In the genomic region with DNA sequence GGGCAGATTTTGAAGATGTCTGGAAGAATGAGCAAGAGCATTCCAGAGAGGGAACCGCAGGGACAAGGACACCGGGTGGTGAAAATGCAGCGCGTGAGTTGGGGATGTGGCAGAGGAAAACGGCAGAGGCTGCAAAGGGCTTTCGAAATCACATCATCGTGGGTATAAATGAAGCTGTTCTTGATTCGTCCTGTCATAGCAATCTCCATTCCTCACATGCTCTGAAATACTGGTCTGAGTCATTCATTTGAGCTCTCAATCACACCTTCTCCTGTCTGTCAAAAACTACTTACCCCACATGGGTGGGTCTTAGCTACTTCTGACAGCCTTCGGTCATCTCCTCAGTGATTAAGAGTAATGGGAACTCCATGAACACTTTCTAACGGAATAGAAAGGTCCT, we compare ENCODE assay signal across 1 cellular context.
A peak's percentile ranks its signal among the peaks of the same experiment; 100 is the strongest.
TF ChIP-seq lines count a peak whose summit lies in the region.

No MANE protein-coding gene starts in this region.

TF ChIP-seq in K562, 482 proteins besides CTCF, POLR2A, EP300 and RAD21 (continued from another document):
- TF ChIP-seq, protein P1, sequence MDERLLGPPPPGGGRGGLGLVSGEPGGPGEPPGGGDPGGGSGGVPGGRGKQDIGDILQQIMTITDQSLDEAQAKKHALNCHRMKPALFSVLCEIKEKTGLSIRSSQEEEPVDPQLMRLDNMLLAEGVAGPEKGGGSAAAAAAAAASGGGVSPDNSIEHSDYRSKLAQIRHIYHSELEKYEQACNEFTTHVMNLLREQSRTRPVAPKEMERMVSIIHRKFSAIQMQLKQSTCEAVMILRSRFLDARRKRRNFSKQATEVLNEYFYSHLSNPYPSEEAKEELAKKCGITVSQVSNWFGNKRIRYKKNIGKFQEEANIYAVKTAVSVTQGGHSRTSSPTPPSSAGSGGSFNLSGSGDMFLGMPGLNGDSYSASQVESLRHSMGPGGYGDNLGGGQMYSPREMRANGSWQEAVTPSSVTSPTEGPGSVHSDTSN (CRISPR knock-in tag; IDR thresholded peaks at IDR 0.05; ENCODE audit: low read depth): no peak
- TF ChIP-seq, protein P1 (tag; conservative IDR thresholded peaks at IDR 0.05; ENCODE audit: low read depth): peak; percentile 43; the same call in 1 of the 2 replicates
- no peak for TF ChIP-seq ARNT (IDR thresholded peaks at IDR 0.05)
